In the genomic region with DNA sequence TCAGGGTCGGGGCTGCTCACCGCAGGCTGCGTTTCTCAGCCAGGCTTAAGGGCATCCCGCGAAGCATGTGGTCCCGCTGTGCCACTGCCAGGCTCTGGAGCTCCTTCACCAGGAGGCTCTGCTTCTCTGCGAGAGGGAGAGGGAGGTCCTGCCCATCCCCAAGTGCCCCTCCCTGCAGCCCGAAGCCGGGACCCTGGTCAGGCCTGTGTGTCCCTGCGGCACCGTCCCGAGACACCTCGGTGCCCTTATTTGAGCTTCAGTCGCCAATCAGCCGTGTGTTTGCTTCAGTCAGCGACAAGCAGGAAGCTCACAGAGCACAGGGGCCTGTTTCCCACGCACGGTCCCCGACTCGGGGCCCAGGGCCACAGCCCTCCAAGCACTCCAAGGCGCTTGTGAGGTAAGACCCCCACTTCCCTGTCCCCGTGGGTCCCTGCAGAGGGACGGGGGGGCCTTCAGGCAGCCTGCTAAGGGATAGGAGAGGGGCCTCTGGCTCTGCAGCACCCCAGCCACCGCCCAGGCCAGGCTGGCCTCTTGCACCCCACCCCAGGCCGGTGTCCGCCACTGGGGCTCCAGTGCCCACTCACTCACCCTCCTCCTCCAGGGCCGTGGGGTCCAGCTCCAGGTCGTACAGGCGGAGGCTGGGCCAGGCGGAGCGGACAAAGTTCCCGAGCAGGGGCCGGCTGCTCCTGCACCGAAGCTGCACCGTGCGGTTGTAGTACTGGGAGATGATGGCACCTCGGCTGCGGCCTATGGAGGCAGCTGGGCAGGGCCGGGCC, we compare ENCODE assay signal across 10 cellular contexts. TPM values are rescaled to one million over a fixed set of nuclear protein-coding genes. Genes with fewer than 3 reads are reported as not detected.
DNase-seq lines count a peak whose midpoint lies in the region; ATAC-seq, FAIRE-seq and TF ChIP-seq lines count a peak whose summit lies in the region.
"Had no signal": no experiment of that assay in that cellular context is flagged by ENCODE, and none has a peak within 500 bp of the region (broad histone marks: within the 10 kb centered on the region; RNA-seq: fewer than 3 reads in every experiment).

No MANE protein-coding gene starts in this region.

- peak overlapping the region; percentile 42 for H3K56ac ChIP-seq in mesendoderm (ENCODE audit: low read length)

- H3K4me3 ChIP-seq in BE2C (ENCODE audit: low read depth, low read length) (peak overlapping the region; percentile 16; the same call in 1 of the 2 replicates), mesendoderm (ENCODE audit: low read length) (no peak overlapping the region), endodermal cell (ENCODE audit: low read length) (no peak overlapping the region)

- H3K4me3 Mint-ChIP-seq in activated T-helper 17 cell treated with anti-CD3 and anti-CD28 coated beads, Interleukin-2, amount 50 U/mL, for 72 hours, result peak overlapping the region; percentile 88
- H3K4me3 Mint-ChIP-seq in endodermal cell, result no peak overlapping the region

- H2BK5ac ChIP-seq in mesendoderm (ENCODE audit: low read length), result no peak overlapping the region

- no peak overlapping the region for H2BK15ac ChIP-seq in mesendoderm (replicated peaks; ENCODE audit: low read depth)

- no peak for ATAC-seq in activated T-helper 17 cell treated with anti-CD3 and anti-CD28 coated beads, Interleukin-2, amount 50 U/mL, for 72 hours (replicated peaks)
- ATAC-seq in HG03442 (IDR thresholded peaks at IDR 0.05; ENCODE audit: unreplicated experiment), result no peak

- no peak for TF ChIP-seq CTCF in BE2C (IDR thresholded peaks at IDR 0.05; ENCODE audit: low read depth, low read length)
- TF ChIP-seq CTCF in endodermal cell (conservative IDR thresholded peaks at IDR 0.05), result no peak

- no peak overlapping the region for H3K23ac ChIP-seq in mesendoderm (ENCODE audit: low read length)

- H3K4ac ChIP-seq in mesendoderm (ENCODE audit: low read depth, low read length), result no peak overlapping the region

- H3K36me3 Mint-ChIP-seq in activated T-helper 17 cell treated with anti-CD3 and anti-CD28 coated beads, Interleukin-2, amount 50 U/mL, for 72 hours (ENCODE audit: low read depth), result peaks cover 84% of the 10 kb centered on the region
- peaks cover 26% of the 10 kb centered on the region for H3K36me3 Mint-ChIP-seq in endodermal cell (ENCODE audit: low read depth)

- peaks cover 33% of the 10 kb centered on the region for H3K4me1 Mint-ChIP-seq in activated T-helper 17 cell treated with anti-CD3 and anti-CD28 coated beads, Interleukin-2, amount 50 U/mL, for 72 hours
- H3K4me1 Mint-ChIP-seq in endodermal cell, result peaks cover 12% of the 10 kb centered on the region

- H3K27ac ChIP-seq in mesendoderm (ENCODE audit: low read depth, low read length) (no peak overlapping the region), endodermal cell (ENCODE audit: low read depth, low read length) (no peak overlapping the region)

- H3K27ac Mint-ChIP-seq in activated T-helper 17 cell treated with anti-CD3 and anti-CD28 coated beads, Interleukin-2, amount 50 U/mL, for 72 hours, result no peak overlapping the region
- no peak overlapping the region for H3K27ac Mint-ChIP-seq in endodermal cell

- H3K27me3 Mint-ChIP-seq in activated T-helper 17 cell treated with anti-CD3 and anti-CD28 coated beads, Interleukin-2, amount 50 U/mL, for 72 hours, result no peaks in the 10 kb centered on the region
- H3K27me3 Mint-ChIP-seq in endodermal cell (ENCODE audit: insufficient read depth), result no peaks in the 10 kb centered on the region

- H4K5ac ChIP-seq in mesendoderm (ENCODE audit: low read length), result no peak overlapping the region

- WGBS in mesendoderm (ENCODE audit: extremely low coverage, insufficient coverage, low lambda C conversion rate), result no CpG with 5 or more reads among the region's 39 CpGs
- 92% methylated on average over 21 to 39 of the region's 39 CpGs for WGBS in endodermal cell (ENCODE audit: insufficient coverage in 1 of 2, insufficient read length in 1 of 2), 2 experiments

- no peak overlapping the region for H2AK5ac ChIP-seq in mesendoderm (ENCODE audit: low read length)

- H3K4me2 ChIP-seq in mesendoderm (ENCODE audit: low read length), result no peak overlapping the region

- H3K79me2 ChIP-seq in mesendoderm (ENCODE audit: control insufficient read depth, insufficient read depth, low read length), result peaks cover 20% of the 10 kb centered on the region

- H3K4me1 ChIP-seq in BE2C (peaks cover 24% of the 10 kb centered on the region), mesendoderm (ENCODE audit: control insufficient read depth, low read depth, low read length) (peaks cover 10% of the 10 kb centered on the region), endodermal cell (ENCODE audit: control insufficient read depth, insufficient read depth, low read length) (peaks cover 5% of the 10 kb centered on the region)

- H3K79me1 ChIP-seq in mesendoderm (ENCODE audit: low read length), result peaks cover 8% of the 10 kb centered on the region

- no peak overlapping the region for H3K9ac ChIP-seq in mesendoderm (ENCODE audit: low read length)
- no peak overlapping the region for H3K9ac ChIP-seq in endodermal cell (ENCODE audit: extremely low read depth, low read length, poor library complexity, severe bottlenecking)

- H3K18ac ChIP-seq in mesendoderm (ENCODE audit: low read length), result no peak overlapping the region

- no peaks in the 10 kb centered on the region for H3K27me3 ChIP-seq in BE2C
- H3K27me3 ChIP-seq in mesendoderm (ENCODE audit: insufficient read depth, low read length, poor library complexity), result no peaks in the 10 kb centered on the region
- no peaks in the 10 kb centered on the region for H3K27me3 ChIP-seq in endodermal cell (ENCODE audit: control insufficient read depth, insufficient read depth, low read length, poor library complexity, severe bottlenecking)

- H3K9me3 Mint-ChIP-seq in activated T-helper 17 cell treated with anti-CD3 and anti-CD28 coated beads, Interleukin-2, amount 50 U/mL, for 72 hours, result no peaks in the 10 kb centered on the region
- no peaks in the 10 kb centered on the region for H3K9me3 Mint-ChIP-seq in endodermal cell

- H3K36me3 ChIP-seq in BE2C (no peaks in the 10 kb centered on the region; the same call in 1 of the 2 replicates), mesendoderm (ENCODE audit: control insufficient read depth, insufficient read depth, low read length) (peaks cover 20% of the 10 kb centered on the region), endodermal cell (ENCODE audit: control insufficient read depth, insufficient read depth, low read length) (peaks cover 18% of the 10 kb centered on the region)

- H4K8ac ChIP-seq in mesendoderm (ENCODE audit: low read depth, low read length), result no peak overlapping the region

- peak; percentile 72 for FAIRE-seq in GM19239 (lab: Jason Lieb, UNC)

- no peak overlapping the region for H2BK120ac ChIP-seq in mesendoderm (ENCODE audit: low read depth, low read length)

- DNase-seq in BE2C, result no peak
- no peak for DNase-seq in GM19239 (ENCODE audit: insufficient read length, low spot score)
- DNase-seq in mesendoderm, result no peak
- no peak for DNase-seq in NCI-H2196 treated with DMSO at 0.1 percent for 48 hours (lab: John Stamatoyannopoulos, UW; ENCODE audit: unreplicated experiment)
- DNase-seq in HuH-7 (ENCODE audit: low spot score), result no peak
- no peak for DNase-seq in endodermal cell
- DNase-seq: NCI-H2081 had no signal

- no peaks in the 10 kb centered on the region for H3K9me3 ChIP-seq in BE2C
- H3K9me3 ChIP-seq in endodermal cell (ENCODE audit: control insufficient read depth, low read length), result no peaks in the 10 kb centered on the region

RNA-seq across cellular contexts. Expression of gene TMC6, which starts 3.2 kb away (rescaled TPM):
- polyA plus RNA-seq in BE2C (2012; ENCODE audit: insufficient read depth, insufficient read length, low read depth), result 163 TPM
- total RNA-seq in activated T-helper 17 cell treated with anti-CD3 and anti-CD28 coated beads, Interleukin-2, amount 50 U/mL, for 72 hours, result 100 to 1,000 TPM; 165 to 351 TPM
- polyA plus RNA-seq in mesendoderm (2013, experiment 1 of 2), result 47.4 TPM
- polyA plus RNA-seq in mesendoderm (2013, experiment 2 of 2), result 45.1 TPM
- 100 to 1,000 TPM; 143 to 149 TPM for total RNA-seq in endodermal cell
- polyA plus RNA-seq in endodermal cell (2013, experiment 1 of 2), result 30.0 TPM
- polyA plus RNA-seq in endodermal cell (2013, experiment 2 of 2), result 29.6 TPM

RNA-seq across cellular contexts. Expression of gene TMC8, which starts 5.2 kb away (rescaled TPM):
- 2.8 TPM for polyA plus RNA-seq in BE2C (2012; ENCODE audit: insufficient read depth, insufficient read length, low read depth)
- total RNA-seq in activated T-helper 17 cell treated with anti-CD3 and anti-CD28 coated beads, Interleukin-2, amount 50 U/mL, for 72 hours, result 100 to 1,000 TPM; 126 to 250 TPM
- 0.84 TPM for polyA plus RNA-seq in mesendoderm (2013, experiment 1 of 2)
- 0.60 TPM for polyA plus RNA-seq in mesendoderm (2013, experiment 2 of 2)
- 1 to 10 TPM in 1 of 2 donors, under 1 TPM in 1; 0.90 to 3.0 TPM for total RNA-seq in endodermal cell
- 0.07 TPM for polyA plus RNA-seq in endodermal cell (2013, experiment 1 of 2)
- polyA plus RNA-seq in endodermal cell (2013, experiment 2 of 2), result 0.12 TPM

RNA-seq across cellular contexts. Expression of gene C17orf99, which starts 20.9 kb away (rescaled TPM):
- polyA plus RNA-seq in BE2C (2012; ENCODE audit: insufficient read depth, insufficient read length, low read depth), result not detected
- under 1 TPM; 0.67 to 0.82 TPM for total RNA-seq in activated T-helper 17 cell treated with anti-CD3 and anti-CD28 coated beads, Interleukin-2, amount 50 U/mL, for 72 hours
- not detected for polyA plus RNA-seq in mesendoderm (2013, experiment 1 of 2)
- not detected for polyA plus RNA-seq in mesendoderm (2013, experiment 2 of 2)
- total RNA-seq in endodermal cell, result not detected
- not detected for polyA plus RNA-seq in endodermal cell (2013, experiment 1 of 2)
- polyA plus RNA-seq in endodermal cell (2013, experiment 2 of 2), result not detected
- polyA plus RNA-seq: neural cell had no signal

RNA-seq across cellular contexts. Expression of gene SYNGR2, which starts 43.1 kb away (rescaled TPM):
- polyA plus RNA-seq in BE2C (2012; ENCODE audit: insufficient read depth, insufficient read length, low read depth), result 76.9 TPM
- total RNA-seq in activated T-helper 17 cell treated with anti-CD3 and anti-CD28 coated beads, Interleukin-2, amount 50 U/mL, for 72 hours, result 100 to 1,000 TPM in 1 of 2 donors, 10 to 100 TPM in 1; 90.4 to 118 TPM
- 23.3 TPM for polyA plus RNA-seq in mesendoderm (2013, experiment 1 of 2)
- polyA plus RNA-seq in mesendoderm (2013, experiment 2 of 2), result 23.1 TPM
- 10 to 100 TPM; 39.2 to 39.6 TPM for total RNA-seq in endodermal cell
- 21.7 TPM for polyA plus RNA-seq in endodermal cell (2013, experiment 1 of 2)
- polyA plus RNA-seq in endodermal cell (2013, experiment 2 of 2), result 16.9 TPM

Comparison
In these comparisons a context has a peak if more than half of its experiments do, and no peak if none do; other contexts are left out.
1. RNA of gene TMC8, which starts 5.2 kb away (total RNA-seq): 126 to 250 TPM in activated T-helper 17 cell treated with anti-CD3 and anti-CD28 coated beads, Interleukin-2, amount 50 U/mL, for 72 hours; 0.90 to 3.0 TPM in endodermal cell; every median in the first group is over 10 times any median in the second.